In genomic region chr2:117409443-117409842, GRCh38 we compare ENCODE assay signal across 23 cellular contexts.
"Had no signal": no experiment of that assay in that cellular context is flagged by ENCODE, and none has a peak within 500 bp of the region (broad histone marks: within the 10 kb centered on the region; RNA-seq: fewer than 3 reads in every experiment).

No MANE protein-coding gene starts in this region.

- H3K27ac Mint-ChIP-seq: IgD-negative memory B cell had no signal

- H3K27ac ChIP-seq: HL-60, KMS-11, RWPE1 had no signal

- H3K4me3 ChIP-seq: K562 had no signal

- H3K4me3 Mint-ChIP-seq: IgD-negative memory B cell had no signal

- DNase-seq: Kasumi-1, MM.1S, NCI-H1092 treated with DMSO at 0.1 percent for 48 hours, NCI-H1436, NCI-H1694, NCI-H1930, NCI-H2081 treated with DMSO at 0.1 percent for 48 hours, NCI-H2171, NCI-H226, NCI-H446, NCI-H510A, NCI-H524 treated with DMSO at 0.1 percent for 48 hours, NCI-H69, NCI-H774, PC-3, SHP77, SK-N-SH had no signal

- H3K36me3 Mint-ChIP-seq: IgD-negative memory B cell had no signal

- ATAC-seq: K562, Panc1, PC-3 had no signal

- H3K4me1 Mint-ChIP-seq: IgD-negative memory B cell had no signal

- H3K27me3 Mint-ChIP-seq: IgD-negative memory B cell had no signal
